In the genomic region with DNA sequence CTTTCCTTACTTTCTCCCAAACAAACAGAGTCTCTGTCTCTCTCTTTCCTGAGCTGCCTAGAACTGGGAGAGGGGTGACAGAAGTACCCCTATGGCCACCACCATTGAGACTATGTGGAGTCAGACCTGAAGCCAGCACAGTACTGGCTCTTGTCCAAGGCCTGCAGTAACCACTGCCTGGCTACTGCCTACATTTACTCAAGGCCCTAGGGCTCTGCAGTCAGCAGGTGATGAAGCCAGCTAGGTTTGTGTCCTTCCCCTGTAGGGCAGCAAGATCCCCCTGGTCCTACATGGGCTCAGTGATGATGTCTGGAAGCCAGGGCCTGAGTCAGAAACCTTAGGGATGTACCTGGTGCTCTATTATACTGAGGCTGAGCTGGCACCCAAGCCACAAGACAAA, we compare ENCODE assay signal across 2 cellular contexts.
TF ChIP-seq lines count a peak whose summit lies in the region.

No MANE protein-coding gene starts in this region.

TF ChIP-seq in GM12878, 131 proteins besides CTCF, POLR2A, EP300 and RAD21:
- TF ChIP-seq ATF7 (IDR thresholded peaks at IDR 0.05; ENCODE audit: low read depth) (no peak), TAF1 (IDR thresholded peaks at IDR 0.05; ENCODE audit: borderline replicate concordance, low read depth, low read length) (no peak), CREM (IDR thresholded peaks at IDR 0.05; ENCODE audit: low read depth) (no peak), JUND (IDR thresholded peaks at IDR 0.05; ENCODE audit: low read depth, low read length) (no peak), SREBF1 (IDR thresholded peaks at IDR 0.05; ENCODE audit: low read length) (no peak), BCL11A (IDR thresholded peaks at IDR 0.05; ENCODE audit: low read depth, low read length) (no peak), ZNF217 (IDR thresholded peaks at IDR 0.05) (no peak), EZH2 (IDR thresholded peaks at IDR 0.05; ENCODE audit: borderline replicate concordance, control insufficient read depth, low read depth, low read length) (no peak)
TF ChIP-seq in GM12878: peak in this region for 0.

TF ChIP-seq in H1, 55 proteins besides CTCF, POLR2A, EP300 and RAD21:
- TF ChIP-seq CHD1 (IDR thresholded peaks at IDR 0.05; ENCODE audit: low read depth, low read length) (no peak), SP2 (IDR thresholded peaks at IDR 0.05; ENCODE audit: low read length) (no peak), ASH2L (IDR thresholded peaks at IDR 0.05; ENCODE audit: low read length) (no peak), TEAD4 (IDR thresholded peaks at IDR 0.05; ENCODE audit: low read depth, low read length) (no peak), USF2 (IDR thresholded peaks at IDR 0.05; ENCODE audit: low read length) (no peak), HDAC6 (IDR thresholded peaks at IDR 0.05; ENCODE audit: low read depth, low read length) (no peak), TBP (IDR thresholded peaks at IDR 0.05; ENCODE audit: low read depth, low read length) (no peak), ZNF274 (IDR thresholded peaks at IDR 0.05; ENCODE audit: borderline replicate concordance, extremely low read depth, low read length) (no peak), FOSL1 (IDR thresholded peaks at IDR 0.05; ENCODE audit: insufficient read depth, low read depth, low read length) (no peak), BCL11A (IDR thresholded peaks at IDR 0.05; ENCODE audit: low read depth in 2 of 2, low read length in 2 of 2) (no peak), SAP30 (IDR thresholded peaks at IDR 0.05; ENCODE audit: insufficient read depth, insufficient replicate concordance, low read length) (no peak), CBX8 (IDR thresholded peaks at IDR 0.05; ENCODE audit: borderline replicate concordance, low read depth, low read length) (no peak), SRF (IDR thresholded peaks at IDR 0.05; ENCODE audit: low read depth, low read length) (no peak), NANOG (IDR thresholded peaks at IDR 0.05; ENCODE audit: insufficient read depth, low read depth, low read length, poor library complexity, severe bottlenecking) (no peak)
